Comparison of ENCODE assay signal across 19 cellular contexts in genomic region chr9:94767331-94768099, GRCh38. TPM values are rescaled to one million over a fixed set of nuclear protein-coding genes. Genes with fewer than 3 reads are reported as not detected.
DNase-seq lines count a peak whose midpoint lies in the region; ATAC-seq and TF ChIP-seq lines count a peak whose summit lies in the region.
"Had no signal": no experiment of that assay in that cellular context is flagged by ENCODE, and none has a peak within 500 bp of the region (broad histone marks: within the 10 kb centered on the region; RNA-seq: fewer than 3 reads in every experiment).

No MANE protein-coding gene starts in this region.

- no peak overlapping the region for H3K4me3 Mint-ChIP-seq in activated CD8-positive, alpha-beta T cell treated with anti-CD3 and anti-CD28 coated beads for 36 hours
- H3K4me3 Mint-ChIP-seq: activated CD4-positive, alpha-beta T cell treated with anti-CD3 and anti-CD28 coated beads, Interleukin-2, amount 10 ng/mL, durations not matched to agents 7 days and 5 days; activated naive CD8-positive, alpha-beta T cell; activated T-cell treated with anti-CD3 and anti-CD28 coated beads, Interleukin-2, amount 50 U/mL, for 4 hours; naive thymus-derived CD4-positive, alpha-beta T cell had no signal

- H3K9me3 ChIP-seq in A673 (ENCODE audit: low read depth, low read length, poor library complexity, severe bottlenecking) (no peaks in the 10 kb centered on the region), SJSA1 (replicated peaks) (no peaks in the 10 kb centered on the region), fibroblast of lung (ENCODE audit: control insufficient read depth, insufficient read depth, low read depth, low read length) (no peaks in the 10 kb centered on the region), heart right ventricle (no peaks in the 10 kb centered on the region)
- H3K9me3 ChIP-seq: breast epithelium had no signal

- intact Hi-C loops in A673 (cut with micrococcal nuclease; ENCODE audit: unreplicated experiment) (no loop called here), heart right ventricle (cut with DNase I) (no loop called here)
- intact Hi-C loops in activated CD8-positive, alpha-beta T cell treated with anti-CD3 and anti-CD28 coated beads for 36 hours (cut with micrococcal nuclease): no loop called here

- no peak overlapping the region for H2AFZ ChIP-seq in fibroblast of lung (ENCODE audit: low read length)

- no peak overlapping the region for H3K9ac ChIP-seq in fibroblast of lung (ENCODE audit: insufficient read depth, low read length)

- no peak overlapping the region for H3K4me2 ChIP-seq in fibroblast of lung (ENCODE audit: extremely low read depth, insufficient read depth, low read length)

- CTCF ChIA-PET in A673 (lab: Charles Lee): no interaction called here
- CTCF ChIA-PET in activated CD8-positive, alpha-beta T cell treated with anti-CD3 and anti-CD28 coated beads for 36 hours (lab: Charles Lee): interaction anchor here (0.9 to 1.1 kb wide), 2 partner anchors 15 to 94 kb away, joined by 3 read pairs; no protein-coding TSS in a partner anchor

- no peak overlapping the region for H3K27ac Mint-ChIP-seq in activated CD8-positive, alpha-beta T cell treated with anti-CD3 and anti-CD28 coated beads for 36 hours
- H3K27ac Mint-ChIP-seq: activated CD4-positive, alpha-beta T cell treated with anti-CD3 and anti-CD28 coated beads, Interleukin-2, amount 10 ng/mL, durations not matched to agents 7 days and 5 days; activated naive CD8-positive, alpha-beta T cell had no signal

- H3K27ac ChIP-seq in A673 (ENCODE audit: low read depth, low read length, poor library complexity, severe bottlenecking) (no peak overlapping the region), SJSA1 (peak overlapping the region; percentile 17; the same call in 1 of the 2 replicates), fibroblast of lung (ENCODE audit: insufficient read depth, low read length) (no peak overlapping the region), heart right ventricle (no peak overlapping the region)
- H3K27ac ChIP-seq: breast epithelium, epithelial cell of prostate had no signal

- H3K4me1 ChIP-seq in A673 (ENCODE audit: insufficient read depth, low read length, poor library complexity, severe bottlenecking) (no peaks in the 10 kb centered on the region), SJSA1 (replicated peaks) (peaks cover 25% of the 10 kb centered on the region), fibroblast of lung (ENCODE audit: control insufficient read depth, extremely low read depth, insufficient read depth, low read length) (no peaks in the 10 kb centered on the region), heart right ventricle (peaks cover 0 to 3% (median 0%) of the 10 kb centered on the region in 9 donors)
- H3K4me1 ChIP-seq: breast epithelium had no signal

- H3K4me1 Mint-ChIP-seq in activated CD8-positive, alpha-beta T cell treated with anti-CD3 and anti-CD28 coated beads for 36 hours (ENCODE audit: low read depth): peaks cover 1% of the 10 kb centered on the region
- H3K4me1 Mint-ChIP-seq: activated CD4-positive, alpha-beta T cell treated with anti-CD3 and anti-CD28 coated beads, Interleukin-2, amount 10 ng/mL, durations not matched to agents 7 days and 5 days had no signal

- DNase-seq in A673 (ENCODE audit: low spot score): peak; percentile 35
- DNase-seq in GM06990 (ENCODE audit: extremely low read depth, insufficient read length): peak; percentile 39
- DNase-seq in SJSA1 (ENCODE audit: low read depth in 1 of 2, low spot score in 2 of 2): peak in 1 of 2 experiments; percentile 31
- peak; percentile 22 to 93 for DNase-seq in fibroblast of lung (ENCODE audit: low read depth in 2 of 2)
- DNase-seq in activated CD8-positive, alpha-beta T cell treated with anti-CD3 and anti-CD28 coated beads for 36 hours: no peak
- no peak for DNase-seq in heart right ventricle
- no peak for DNase-seq in stimulated activated CD4-positive, alpha-beta T cell treated with anti-CD3 and anti-CD28 coated beads, Interleukin-2, amount 100 ng/mL, for 48 hours
- no peak for DNase-seq in NCI-H345 treated with DMSO at 0.1 percent for 48 hours (lab: John Stamatoyannopoulos, UW; ENCODE audit: unreplicated experiment)
- DNase-seq: activated CD4-positive, alpha-beta T cell treated with anti-CD3 and anti-CD28 coated beads, Interleukin-2, amount 10 ng/mL, durations not matched to agents 7 days and 5 days; activated T-cell treated with anti-CD3 and anti-CD28 coated beads, Interleukin-2, amount 50 U/mL, for 4 hours; Kasumi-1; naive thymus-derived CD4-positive, alpha-beta T cell; NCI-H1105 treated with DMSO at 0.1 percent for 48 hours; T1000 had no signal

- WGBS in heart right ventricle, 2 donors: 94 to 96% methylated on average over 9 of the region's 9 CpGs

- POLR2A ChIA-PET in A673 (lab: Charles Lee; ENCODE audit: low non-redundant PET): no interaction called here
- POLR2A ChIA-PET in activated CD8-positive, alpha-beta T cell treated with anti-CD3 and anti-CD28 coated beads for 36 hours (lab: Charles Lee): no interaction called here

- H3K9me3 Mint-ChIP-seq in activated CD8-positive, alpha-beta T cell treated with anti-CD3 and anti-CD28 coated beads for 36 hours: no peaks in the 10 kb centered on the region
- H3K9me3 Mint-ChIP-seq: activated CD4-positive, alpha-beta T cell treated with anti-CD3 and anti-CD28 coated beads, Interleukin-2, amount 10 ng/mL, durations not matched to agents 7 days and 5 days; activated T-cell treated with anti-CD3 and anti-CD28 coated beads, Interleukin-2, amount 50 U/mL, for 4 hours; naive thymus-derived CD4-positive, alpha-beta T cell had no signal

- peaks cover 4% of the 10 kb centered on the region for H3K36me3 Mint-ChIP-seq in activated CD8-positive, alpha-beta T cell treated with anti-CD3 and anti-CD28 coated beads for 36 hours (ENCODE audit: low read depth)

- H3K4me3 ChIP-seq in A673 (ENCODE audit: low read depth, low read length, poor library complexity, severe bottlenecking) (no peak overlapping the region), GM06990 (replicated peaks; ENCODE audit: low read depth, low read length) (no peak overlapping the region), SJSA1 (no peak overlapping the region), fibroblast of lung (replicated peaks in 1 of 4; ENCODE audit: control extremely low read depth in 1 of 4, insufficient read depth in 1 of 4, low read depth in 3 of 4, low read length in 4 of 4) (no peak overlapping the region), heart right ventricle (no peak overlapping the region)
- H3K4me3 ChIP-seq: breast epithelium had no signal

- no TSS peak for BruUV-seq in A673 (replicated peaks; lab: Mats Ljungman, UMichigan)

- ATAC-seq in activated CD8-positive, alpha-beta T cell treated with anti-CD3 and anti-CD28 coated beads for 36 hours: no peak
- no peak for ATAC-seq in heart right ventricle
- ATAC-seq: HCT116; naive thymus-derived CD4-positive, alpha-beta T cell; Panc1 had no signal

- H3K36me3 ChIP-seq in A673 (ENCODE audit: insufficient read depth, low read length, poor library complexity, severe bottlenecking) (no peaks in the 10 kb centered on the region), GM06990 (ENCODE audit: control insufficient read depth, insufficient read depth, low read length) (no peaks in the 10 kb centered on the region), SJSA1 (0 out of 2 replicates have a peak, but pooled peaks cover 2% of the 10 kb centered on the region), fibroblast of lung (ENCODE audit: control insufficient read depth, insufficient read depth, low read length) (no peaks in the 10 kb centered on the region), heart right ventricle (no peaks in the 10 kb centered on the region)
- H3K36me3 ChIP-seq: breast epithelium had no signal

- TF ChIP-seq CTCF in A673 (conservative IDR thresholded peaks at IDR 0.05; ENCODE audit: low read depth, low read length) (no peak), GM06990 (IDR thresholded peaks at IDR 0.05; ENCODE audit: insufficient read depth, low read length, poor library complexity, severe bottlenecking) (no peak), fibroblast of lung (conservative IDR thresholded peaks at IDR 0.05 in 1 of 2, IDR thresholded peaks at IDR 0.05 in 1 of 2; ENCODE audit: low read depth in 1 of 2, low read length in 2 of 2) (no peak), heart right ventricle (IDR thresholded peaks at IDR 0.05) (no peak)
- no peak for TF ChIP-seq CTCF in activated CD8-positive, alpha-beta T cell treated with anti-CD3 and anti-CD28 coated beads for 36 hours (IDR thresholded peaks at IDR 0.05)

- no peaks in the 10 kb centered on the region for H3K79me2 ChIP-seq in fibroblast of lung (ENCODE audit: control insufficient read depth, insufficient read depth, low read length)

- no peaks in the 10 kb centered on the region for H3K27me3 Mint-ChIP-seq in activated CD8-positive, alpha-beta T cell treated with anti-CD3 and anti-CD28 coated beads for 36 hours
- H3K27me3 Mint-ChIP-seq: activated CD4-positive, alpha-beta T cell treated with anti-CD3 and anti-CD28 coated beads, Interleukin-2, amount 10 ng/mL, durations not matched to agents 7 days and 5 days; activated naive CD8-positive, alpha-beta T cell; naive thymus-derived CD4-positive, alpha-beta T cell had no signal

- H3K27me3 ChIP-seq in A673 (replicated peaks; ENCODE audit: insufficient read depth, low read depth, low read length, poor library complexity) (no peaks in the 10 kb centered on the region), GM06990 (replicated peaks; ENCODE audit: control insufficient read depth, insufficient read depth, low read length) (no peaks in the 10 kb centered on the region), SJSA1 (replicated peaks) (no peaks in the 10 kb centered on the region), fibroblast of lung (ENCODE audit: control insufficient read depth, insufficient read depth, low read length) (no peaks in the 10 kb centered on the region), heart right ventricle (no peaks in the 10 kb centered on the region)
- H3K27me3 ChIP-seq: breast epithelium had no signal

- H4K20me1 ChIP-seq in fibroblast of lung (ENCODE audit: control insufficient read depth, extremely low read depth, insufficient read depth, low read length): no peaks in the 10 kb centered on the region

RNA-seq across cellular contexts. Expression of gene AOPEP, which starts 41.0 kb away (rescaled TPM):
- 17.5 and 18.4 TPM in 2 replicates for total RNA-seq in A673 (2021)
- total RNA-seq in SJSA1 (2014; rRNA removed; shearing (Covaris generic)): 28.6 and 39.6 TPM in 2 replicates
- total RNA-seq in fibroblast of lung: 66.8 and 94.1 TPM in 2 replicates
- polyA plus RNA-seq in fibroblast of lung: 33.2 and 66.1 TPM in 2 replicates
- polyA plus RNA-seq in fibroblast of lung (2012): 27.0 and 47.4 TPM in 2 replicates
- 13.2 and 28.8 TPM in 2 replicates for polyA minus RNA-seq in fibroblast of lung (ENCODE audit: low replicate concordance)
- 1 to 10 TPM; 7.1 to 8.7 TPM for total RNA-seq in activated CD8-positive, alpha-beta T cell treated with anti-CD3 and anti-CD28 coated beads for 36 hours
- total RNA-seq in heart right ventricle: 100 to 1,000 TPM; 133 to 250 (median 161) TPM
- 100 to 1,000 TPM; 110 to 192 TPM for polyA plus RNA-seq in heart right ventricle

Comparison
In these comparisons a context has a peak if more than half of its experiments do, and no peak if none do; other contexts are left out.
1. DNase-seq: peak in A673 (single experiment), GM06990 (single experiment) and fibroblast of lung (2 of 2); none in activated CD8-positive, alpha-beta T cell treated with anti-CD3 and anti-CD28 coated beads for 36 hours (single experiment), heart right ventricle (0 of 2), stimulated activated CD4-positive, alpha-beta T cell treated with anti-CD3 and anti-CD28 coated beads, Interleukin-2, amount 100 ng/mL, for 48 hours (0 of 2) and NCI-H345 treated with DMSO at 0.1 percent for 48 hours (single experiment).